Comparison of ENCODE assay signal across 18 cellular contexts in the genomic region with DNA sequence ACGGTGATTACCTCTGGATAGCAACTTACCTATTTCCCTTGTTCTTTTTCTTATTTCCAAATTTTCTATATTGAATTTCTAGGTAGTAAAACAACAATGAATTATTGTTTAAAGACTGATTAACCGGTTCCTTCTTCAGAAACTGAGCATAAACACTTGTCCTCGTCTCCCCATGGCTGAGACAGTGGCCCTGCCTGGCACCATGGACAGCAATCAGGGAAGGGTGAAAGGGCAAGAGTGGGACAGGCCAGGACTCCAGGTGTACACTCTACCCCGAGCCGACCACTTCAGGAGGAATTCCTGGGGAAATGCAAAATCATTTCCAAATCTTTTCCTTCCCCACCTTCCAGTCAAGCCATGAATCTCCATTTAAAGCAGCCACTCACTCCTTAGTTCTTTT. TPM values are rescaled to one million over a fixed set of nuclear protein-coding genes. Genes with fewer than 3 reads are reported as not detected.
A peak's percentile ranks its signal among the peaks of the same experiment; 100 is the strongest.
DNase-seq lines count a peak whose midpoint lies in the region; ATAC-seq, FAIRE-seq and TF ChIP-seq lines count a peak whose summit lies in the region.
"Had no signal": no experiment of that assay in that cellular context is flagged by ENCODE, and none has a peak within 500 bp of the region (broad histone marks: within the 10 kb centered on the region; RNA-seq: fewer than 3 reads in every experiment).

No MANE protein-coding gene starts in this region.

- no peak overlapping the region for H3K4me3 ChIP-seq in SK-N-SH (ENCODE audit: low read depth in 2 of 2, low read length in 1 of 2)
- H3K4me3 ChIP-seq in K562: no peak overlapping the region
- no peak overlapping the region for H3K4me3 ChIP-seq in thoracic aorta
- H3K4me3 ChIP-seq in WERI-Rb-1 (ENCODE audit: low read depth, low read length): no peak overlapping the region
- H3K4me3 ChIP-seq: BLaER1 treated with 17β-estradiol and CSF1 and Interleukin-3, amounts not matched to agents 10 nM and 100 nM; MG63 had no signal

- TF ChIP-seq CTCF in SK-N-SH (IDR thresholded peaks at IDR 0.05): no peak
- no peak for TF ChIP-seq CTCF in HFFc6 (IDR thresholded peaks at IDR 0.05)
- no peak for TF ChIP-seq CTCF in K562 (IDR thresholded peaks at IDR 0.05 in 2 of 3, conservative IDR thresholded peaks at IDR 0.05 in 1 of 3; ENCODE audit: insufficient read depth in 2 of 3, low read depth in 1 of 3, low read length in 3 of 3)
- TF ChIP-seq CTCF in thoracic aorta (IDR thresholded peaks at IDR 0.05): no peak
- no peak for TF ChIP-seq CTCF in WERI-Rb-1 (IDR thresholded peaks at IDR 0.05; ENCODE audit: low read depth, low read length)

- ATAC-seq in SK-N-SH treated with all-trans-retinoic acid at 6 μM for 48 hours: no peak
- peak; percentile 47; the same call in 1 of the 3 replicates for ATAC-seq in K562
- ATAC-seq in thoracic aorta (ENCODE audit: insufficient number of reproducible peaks, low FRiP score, low read depth): no peak

- TF ChIP-seq RAD21 in SK-N-SH (IDR thresholded peaks at IDR 0.05; ENCODE audit: low read length) (no peak), K562 (CRISPR knock-in tag; conservative IDR thresholded peaks at IDR 0.05 in 1 of 2, IDR thresholded peaks at IDR 0.05 in 1 of 2) (no peak)

- TF ChIP-seq EP300 in SK-N-SH (IDR thresholded peaks at IDR 0.05; ENCODE audit: borderline replicate concordance in 1 of 2, low read depth in 1 of 2, low read length in 1 of 2) (no peak), K562 (IDR thresholded peaks at IDR 0.05; ENCODE audit: low read length) (no peak)

- intact Hi-C loops in K562 (cut with micrococcal nuclease): no loop called here
- intact Hi-C loops in posterior cingulate gyrus (cut with DNase I): no loop called here

- H4K20me1 ChIP-seq in SK-N-SH (ENCODE audit: insufficient read depth) (no peaks in the 10 kb centered on the region), K562 (replicated peaks; ENCODE audit: control insufficient read depth, insufficient read depth, low read length) (no peaks in the 10 kb centered on the region)

- H3K79me2 ChIP-seq in SK-N-SH (ENCODE audit: insufficient read depth): no peaks in the 10 kb centered on the region
- no peaks in the 10 kb centered on the region for H3K79me2 ChIP-seq in K562 (ENCODE audit: control insufficient read depth, insufficient read depth, low read length)

- H3K27me3 Mint-ChIP-seq in HFFc6 (ENCODE audit: insufficient read depth): peaks cover 2% of the 10 kb centered on the region

- peaks cover 5% of the 10 kb centered on the region; the same call in 1 of the 2 replicates for H3K9me3 Mint-ChIP-seq in HFFc6
- H3K9me3 Mint-ChIP-seq: H9 had no signal

- in situ Hi-C loops in K562 (cut with MboI): no loop called here

- H3K4me2 ChIP-seq in SK-N-SH: no peak overlapping the region
- no peak overlapping the region for H3K4me2 ChIP-seq in K562 (ENCODE audit: insufficient read depth, low read length)
- H3K4me2 ChIP-seq: BLaER1 treated with 17β-estradiol and CSF1 and Interleukin-3, amounts not matched to agents 10 nM and 100 nM; KMS-11 had no signal

- H3K27ac ChIP-seq in SK-N-SH (ENCODE audit: low read depth in 2 of 2, low read length in 1 of 2) (peak overlapping the region in 1 of 2 experiments; percentile 73; a peak in 1 of 4 replicates), K562 (ENCODE audit: extremely low read depth, low read depth, low read length) (0 out of 3 replicates have a peak overlapping the region, but pooled peaks have one; percentile 46), thoracic aorta (peak overlapping the region; percentile 87), WERI-Rb-1 (no peak overlapping the region)
- H3K27ac ChIP-seq: 22Rv1; BLaER1 treated with 17β-estradiol and CSF1 and Interleukin-3, amounts not matched to agents 10 nM and 100 nM; KMS-11 had no signal

- POLR2A ChIA-PET in SK-N-SH (lab: Yijun Ruan, JAX) (no interaction called here), K562 (lab: Yijun Ruan, JAX) (no interaction called here)

- DNase-seq in SK-N-SH (no peak), HFFc6 (no peak), K562 (ENCODE audit: extremely low read depth in 1 of 4, low spot score in 3 of 4) (peak in 2 of 4 experiments; percentile 8 to 16), thoracic aorta (ENCODE audit: low spot score) (no peak), posterior cingulate gyrus (no peak), WERI-Rb-1 (no peak), SIG-M5 treated with dmso at 0.1 percent for 504 hours (lab: John Stamatoyannopoulos, UW; ENCODE audit: unreplicated experiment) (no peak)
- DNase-seq: GF-D8, H9, MG63, NCI-H1092 treated with DMSO at 0.1 percent for 48 hours, NCI-H1694, NCI-H69, Right ventricle myocardium superior had no signal

- H3K9ac ChIP-seq in SK-N-SH: no peak overlapping the region
- H3K9ac ChIP-seq in K562 (ENCODE audit: insufficient read depth in 1 of 2, low read depth in 2 of 2, low read length in 2 of 2): no peak overlapping the region
- H3K9ac ChIP-seq: BLaER1 treated with 17β-estradiol and CSF1 and Interleukin-3, amounts not matched to agents 10 nM and 100 nM; KMS-11 had no signal

- no peaks in the 10 kb centered on the region for H3K9me2 ChIP-seq in SK-N-SH

- H3F3A ChIP-seq in SK-N-SH (replicated peaks; ENCODE audit: insufficient read depth): peaks cover 49% of the 10 kb centered on the region

- peak overlapping the region; percentile 38; the same call in 1 of the 2 replicates for H3K27ac Mint-ChIP-seq in HFFc6
- H3K27ac Mint-ChIP-seq: H9 had no signal

- H3K27me3 ChIP-seq in SK-N-SH (ENCODE audit: insufficient read depth): no peaks in the 10 kb centered on the region
- no peaks in the 10 kb centered on the region for H3K27me3 ChIP-seq in K562 (ENCODE audit: control insufficient read depth in 2 of 2, insufficient read depth in 2 of 2, low read length in 2 of 2)
- no peaks in the 10 kb centered on the region for H3K27me3 ChIP-seq in thoracic aorta (replicated peaks; ENCODE audit: insufficient read depth)
- H3K27me3 ChIP-seq in WERI-Rb-1 (ENCODE audit: insufficient read depth, low read depth, severe bottlenecking): no peaks in the 10 kb centered on the region
- H3K27me3 ChIP-seq: BLaER1 treated with 17β-estradiol and CSF1 and Interleukin-3, amounts not matched to agents 10 nM and 100 nM; MG63 had no signal

- H3K9me1 ChIP-seq in K562 (ENCODE audit: control insufficient read depth, insufficient read depth, low read length): peaks cover 3% of the 10 kb centered on the region

- no peaks in the 10 kb centered on the region for H3K9me3 ChIP-seq in SK-N-SH
- H3K9me3 ChIP-seq in K562 (replicated peaks; ENCODE audit: control insufficient read depth, insufficient read depth, low read depth, low read length): no peaks in the 10 kb centered on the region
- no peaks in the 10 kb centered on the region for H3K9me3 ChIP-seq in thoracic aorta
- no peaks in the 10 kb centered on the region for H3K9me3 ChIP-seq in WERI-Rb-1 (ENCODE audit: severe bottlenecking)
- H3K9me3 ChIP-seq: BLaER1 treated with 17β-estradiol and CSF1 and Interleukin-3, amounts not matched to agents 10 nM and 100 nM; MG63 had no signal

- TF ChIP-seq POLR2A in K562 (conservative IDR thresholded peaks at IDR 0.05): no peak

- CTCF ChIA-PET in SK-N-SH (lab: Yijun Ruan, JAX) (no interaction called here), K562 (lab: Yijun Ruan, JAX; ENCODE audit: low intra/inter-chr PET ratio) (no interaction called here)

- peaks cover 80% of the 10 kb centered on the region for H3K4me1 Mint-ChIP-seq in HFFc6 (ENCODE audit: low read depth)
- H3K4me1 Mint-ChIP-seq: H9 had no signal

- no TSS peak for BruUV-seq in K562 (replicated peaks; lab: Mats Ljungman, UMichigan)

- H2AFZ ChIP-seq in SK-N-SH (ENCODE audit: low read depth) (no peak overlapping the region), K562 (ENCODE audit: low read depth, low read length) (no peak overlapping the region)

- H3K4me1 ChIP-seq in SK-N-SH (ENCODE audit: control insufficient read depth in 1 of 2, insufficient read depth in 2 of 2, low read depth in 1 of 2, low read length in 1 of 2): peaks cover 2 to 31% of the 10 kb centered on the region in 2 experiments; a peak in 2 of 4 replicates
- H3K4me1 ChIP-seq in K562 (replicated peaks in 1 of 2; ENCODE audit: control insufficient read depth in 2 of 2, insufficient read depth in 2 of 2, low read length in 2 of 2): peaks cover 0 to 12% of the 10 kb centered on the region in 2 experiments; a peak in 2 of 5 replicates
- H3K4me1 ChIP-seq in thoracic aorta (ENCODE audit: control insufficient read depth in 1 of 2, low read depth in 2 of 2): peaks cover 33 to 91% of the 10 kb centered on the region in 2 donors

- H3K36me3 ChIP-seq in SK-N-SH (replicated peaks in 1 of 2; ENCODE audit: control insufficient read depth in 1 of 2, insufficient read depth in 2 of 2, low read length in 1 of 2) (peaks cover 49 to 74% of the 10 kb centered on the region in 2 experiments), K562 (ENCODE audit: control insufficient read depth, insufficient read depth, low read length) (peaks cover 46% of the 10 kb centered on the region; the same call in 2 of the 3 replicates), thoracic aorta (peaks cover 4% of the 10 kb centered on the region), WERI-Rb-1 (peaks cover 18% of the 10 kb centered on the region)

- peaks cover 76% of the 10 kb centered on the region for H3K36me3 Mint-ChIP-seq in HFFc6 (ENCODE audit: low read depth)

- H3K4me3 Mint-ChIP-seq in HFFc6: no peak overlapping the region
- H3K4me3 Mint-ChIP-seq: H9 had no signal

- no peak for FAIRE-seq in K562 (lab: Jason Lieb, UNC)

- WGBS in SK-N-SH (ENCODE audit: low lambda C conversion rate): 98% methylated on average over 5 of the region's 5 CpGs
- WGBS in K562 (ENCODE audit: insufficient coverage, low coverage, missing lambda C conversion rate): 60% methylated on average over 5 of the region's 5 CpGs

RNA-seq across cellular contexts. Expression of a gene that starts 48.8 kb away (rescaled TPM):
- polyA plus RNA-seq in SK-N-SH (2012; rRNA removed) (34.4 and 58.8 TPM in 2 replicates), K562 (2011; rRNA removed) (0.03 and 0.07 TPM in 2 replicates), K562 (2014; fragmentation: Illumina TruSeq; extraction: Trizol) (0.01 TPM in 1 of 2 replicates, not detected in the other), K562 (2014; fragmentation: Nextera tagmentation; extraction: Ambion mirVana) (under 1 TPM; 0.03 to 0.04 TPM), K562 (2014; rRNA removed) (under 0.01 TPM in 1 of 2 replicates, not detected in the other)
- polyA plus RNA-seq in SK-N-SH (2012; cell fraction: cytosol; rRNA removed): 30.9 and 41.3 TPM in 2 replicates
- polyA plus RNA-seq in SK-N-SH (2012; cell fraction: nucleus; rRNA removed): 136 and 138 TPM in 2 replicates
- 100 to 1,000 TPM; 109 to 165 (median 120) TPM for total RNA-seq in HFFc6 (2021; fragmentation: NEBNext Ultra II Directional; extraction: Animal tissue kit (Norgen Biotek cat#: 25700))
- 0.25 and 0.35 TPM in 2 replicates for total RNA-seq in K562 (2011; cell fraction: chromatin; rRNA removed; ENCODE audit: low replicate concordance)
- 0.66 and 0.83 TPM in 2 replicates for total RNA-seq in K562 (2011; cell fraction: nucleolus; rRNA removed)
- 0.07 and 0.23 TPM in 2 replicates for total RNA-seq in K562 (2011; cell fraction: nucleoplasm; rRNA removed)
- total RNA-seq in K562 (2014; rRNA removed) (0.04 TPM in 1 of 2 replicates, not detected in the other), K562 (2014; rRNA removed; fragmentation: Illumina TruSeq; extraction: Trizol) (not detected in 2 replicates), K562 (2015; rRNA removed; fragmentation: Illumina TruSeq; extraction: Trizol) (not detected in 2 replicates), K562 (2021) (0.18 and 0.20 TPM in 2 replicates), thoracic aorta (100 to 1,000 TPM; 674 to 973 TPM)
- 0.07 and 0.13 TPM in 2 replicates for polyA plus RNA-seq in K562 (2011; cell fraction: cytosol; rRNA removed)
- 0.34 and 0.46 TPM in 2 replicates for polyA plus RNA-seq in K562 (2011; cell fraction: nucleus; rRNA removed)
- polyA plus RNA-seq in K562 (2012): 0.10 and 0.35 TPM in 2 replicates
- 0.04 and 0.06 TPM in 2 replicates for polyA minus RNA-seq in K562 (2011; rRNA and poly(A)+ RNA removed)
- polyA minus RNA-seq in K562 (2011; cell fraction: cytosol; rRNA and poly(A)+ RNA removed): not detected in 2 replicates
- polyA minus RNA-seq in K562 (2011; cell fraction: nucleus; rRNA and poly(A)+ RNA removed): 0.44 and 0.54 TPM in 2 replicates

RNA-seq across cellular contexts. Expression of a gene that starts 52.0 kb away (rescaled TPM):
- polyA plus RNA-seq in SK-N-SH (2012; rRNA removed): 35.1 and 50.8 TPM in 2 replicates
- polyA plus RNA-seq in SK-N-SH (2012; cell fraction: cytosol; rRNA removed): 27.0 and 33.1 TPM in 2 replicates
- 62.9 and 79.3 TPM in 2 replicates for polyA plus RNA-seq in SK-N-SH (2012; cell fraction: nucleus; rRNA removed)
- total RNA-seq in HFFc6 (2021; fragmentation: NEBNext Ultra II Directional; extraction: Animal tissue kit (Norgen Biotek cat#: 25700)): 10 to 100 TPM; 36.7 to 42.3 (median 40.6) TPM
- total RNA-seq in K562 (2011; cell fraction: chromatin; rRNA removed; ENCODE audit: low replicate concordance): 77.5 and 98.7 TPM in 2 replicates
- total RNA-seq in K562 (2011; cell fraction: nucleolus; rRNA removed): 64.5 and 65.9 TPM in 2 replicates
- total RNA-seq in K562 (2011; cell fraction: nucleoplasm; rRNA removed): 61.2 and 62.1 TPM in 2 replicates
- 12.6 and 17.8 TPM in 2 replicates for total RNA-seq in K562 (2014; rRNA removed)
- total RNA-seq in K562 (2014; rRNA removed; fragmentation: Illumina TruSeq; extraction: Trizol): 16.3 and 16.6 TPM in 2 replicates
- total RNA-seq in K562 (2015; rRNA removed; fragmentation: Illumina TruSeq; extraction: Trizol): 16.7 and 17.5 TPM in 2 replicates
- 24.3 and 24.8 TPM in 2 replicates for total RNA-seq in K562 (2021)
- polyA plus RNA-seq in K562 (2011; rRNA removed): 24.0 and 25.7 TPM in 2 replicates
- 45.7 and 48.9 TPM in 2 replicates for polyA plus RNA-seq in K562 (2011; cell fraction: cytosol; rRNA removed)
- polyA plus RNA-seq in K562 (2011; cell fraction: nucleus; rRNA removed): 91.0 and 95.3 TPM in 2 replicates
- 10.5 and 13.1 TPM in 2 replicates for polyA plus RNA-seq in K562 (2012)
- 17.5 and 21.4 TPM in 2 replicates for polyA plus RNA-seq in K562 (2014; fragmentation: Illumina TruSeq; extraction: Trizol)
- polyA plus RNA-seq in K562 (2014; fragmentation: Nextera tagmentation; extraction: Ambion mirVana): 1 to 10 TPM; 6.0 to 7.6 TPM
- 13.1 and 16.5 TPM in 2 replicates for polyA plus RNA-seq in K562 (2014; rRNA removed)
- polyA minus RNA-seq in K562 (2011; rRNA and poly(A)+ RNA removed): 44.6 and 58.7 TPM in 2 replicates
- polyA minus RNA-seq in K562 (2011; cell fraction: cytosol; rRNA and poly(A)+ RNA removed): 20.4 and 28.2 TPM in 2 replicates
- 33.8 and 49.7 TPM in 2 replicates for polyA minus RNA-seq in K562 (2011; cell fraction: nucleus; rRNA and poly(A)+ RNA removed)
- 10 to 100 TPM; 29.6 to 51.4 TPM for total RNA-seq in thoracic aorta

RNA-seq across cellular contexts. Expression of a gene that starts 52.1 kb away (rescaled TPM):
- polyA plus RNA-seq in SK-N-SH (2012; rRNA removed) (42.6 and 56.7 TPM in 2 replicates), K562 (2011; rRNA removed) (55.6 and 75.1 TPM in 2 replicates), K562 (2014; fragmentation: Illumina TruSeq; extraction: Trizol) (91.9 and 98.3 TPM in 2 replicates), K562 (2014; fragmentation: Nextera tagmentation; extraction: Ambion mirVana) (10 to 100 TPM in 1 of 2 experiments, 1 to 10 TPM in 1; 6.8 to 18.6 TPM), K562 (2014; rRNA removed) (38.3 and 40.9 TPM in 2 replicates)
- polyA plus RNA-seq in SK-N-SH (2012; cell fraction: cytosol; rRNA removed): 65.7 and 79.5 TPM in 2 replicates
- polyA plus RNA-seq in SK-N-SH (2012; cell fraction: nucleus; rRNA removed): 20.8 and 36.2 TPM in 2 replicates
- 10 to 100 TPM; 69.7 to 87.4 (median 79.6) TPM for total RNA-seq in HFFc6 (2021; fragmentation: NEBNext Ultra II Directional; extraction: Animal tissue kit (Norgen Biotek cat#: 25700))
- total RNA-seq in K562 (2011; cell fraction: chromatin; rRNA removed; ENCODE audit: low replicate concordance): 10.5 and 29.2 TPM in 2 replicates
- 5.3 and 7.0 TPM in 2 replicates for total RNA-seq in K562 (2011; cell fraction: nucleolus; rRNA removed)
- 11.1 and 12.1 TPM in 2 replicates for total RNA-seq in K562 (2011; cell fraction: nucleoplasm; rRNA removed)
- total RNA-seq in K562 (2014; rRNA removed) (23.4 and 25.0 TPM in 2 replicates), K562 (2014; rRNA removed; fragmentation: Illumina TruSeq; extraction: Trizol) (53.7 and 67.3 TPM in 2 replicates), K562 (2015; rRNA removed; fragmentation: Illumina TruSeq; extraction: Trizol) (40.0 and 40.4 TPM in 2 replicates), K562 (2021) (43.3 and 46.1 TPM in 2 replicates), thoracic aorta (10 to 100 TPM; 31.8 to 32.5 TPM)
- polyA plus RNA-seq in K562 (2011; cell fraction: cytosol; rRNA removed): 17.6 and 40.1 TPM in 2 replicates
- polyA plus RNA-seq in K562 (2011; cell fraction: nucleus; rRNA removed): 8.5 and 14.9 TPM in 2 replicates
- 36.6 and 43.6 TPM in 2 replicates for polyA plus RNA-seq in K562 (2012)
- polyA minus RNA-seq in K562 (2011; rRNA and poly(A)+ RNA removed): 123 and 136 TPM in 2 replicates
- polyA minus RNA-seq in K562 (2011; cell fraction: cytosol; rRNA and poly(A)+ RNA removed): 17.6 and 31.4 TPM in 2 replicates
- polyA minus RNA-seq in K562 (2011; cell fraction: nucleus; rRNA and poly(A)+ RNA removed): 6.5 and 11.8 TPM in 2 replicates

Comparison
In these comparisons a context has a peak if more than half of its experiments do, and no peak if none do; other contexts are left out.
1. RNA of a gene that starts 48.8 kb away (total RNA-seq): 674 to 973 TPM in thoracic aorta and 109 to 165 TPM in HFFc6; 0.04 to 0.83 TPM in K562; every median in the first group is over 10 times any median in the second.